Comparison of ENCODE assay signal across 9 cellular contexts in the genomic region with DNA sequence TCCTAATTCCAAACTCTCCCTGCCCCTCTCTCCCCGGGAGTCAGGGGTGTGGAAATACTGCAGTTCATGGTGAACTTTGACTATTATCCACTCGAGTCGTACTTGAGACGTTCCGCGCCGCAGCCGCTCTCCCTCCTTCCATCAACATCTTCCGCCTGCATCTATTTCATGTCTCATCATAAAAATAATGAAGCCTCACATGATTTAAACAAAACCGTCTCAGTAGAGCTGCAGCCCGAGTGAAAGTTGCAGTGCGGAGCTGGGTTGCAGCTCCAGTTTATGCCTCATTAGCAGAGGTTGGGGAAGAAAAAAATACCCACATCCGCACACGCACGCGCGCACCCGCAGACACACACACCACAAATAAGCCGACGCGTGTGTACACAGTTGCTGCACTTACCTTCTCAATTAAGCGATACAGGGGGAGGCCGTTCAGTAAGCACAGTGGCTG. TPM values are rescaled to one million over a fixed set of nuclear protein-coding genes. Genes with fewer than 3 reads are reported as not detected.
DNase-seq lines count a peak whose midpoint lies in the region; ATAC-seq and TF ChIP-seq lines count a peak whose summit lies in the region.
"Had no signal": no experiment of that assay in that cellular context is flagged by ENCODE, and none has a peak within 500 bp of the region (broad histone marks: within the 10 kb centered on the region; RNA-seq: fewer than 3 reads in every experiment).

No MANE protein-coding gene starts in this region.

- H3K14ac ChIP-seq in H9 (ENCODE audit: insufficient read depth, low read length): no peak overlapping the region

- WGBS in H9 (ENCODE audit: extremely low coverage, insufficient read length, low lambda C conversion rate): no CpG with 5 or more reads among the region's 23 CpGs
- WGBS in esophagus muscularis mucosa: 4% methylated on average over 23 of the region's 23 CpGs

- CTCF ChIA-PET in activated CD8-positive, alpha-beta memory T cell treated with anti-CD3 and anti-CD28 coated beads, Interleukin-2, amount 10 ng/mL, durations not matched to agents 7 days and 5 days (lab: Charles Lee): no interaction called here

- peaks cover 5% of the 10 kb centered on the region; the same call in 1 of the 2 replicates for H3K4me1 ChIP-seq in H9 (ENCODE audit: insufficient read depth, low read length)
- peaks cover 7 to 64% (median 45%) of the 10 kb centered on the region in 4 donors for H3K4me1 ChIP-seq in esophagus muscularis mucosa
- H3K4me1 ChIP-seq in neural progenitor cell: peaks cover 63% of the 10 kb centered on the region

- no peak overlapping the region for H2BK120ac ChIP-seq in H9 (ENCODE audit: low read depth, low read length, poor library complexity, severe bottlenecking)

- H2AK5ac ChIP-seq in H9 (ENCODE audit: insufficient read length, low read length): no peak overlapping the region

- peak overlapping the region; percentile 75 to 92 for H3K4me3 Mint-ChIP-seq in H9
- peak overlapping the region; percentile 98 for H3K4me3 Mint-ChIP-seq in neural progenitor cell
- H3K4me3 Mint-ChIP-seq in activated CD8-positive, alpha-beta memory T cell treated with anti-CD3 and anti-CD28 coated beads, Interleukin-2, amount 10 ng/mL, durations not matched to agents 7 days and 5 days: no peak overlapping the region

- H4K20me1 ChIP-seq in H9 (ENCODE audit: control insufficient read depth, insufficient read depth, insufficient read length): no peaks in the 10 kb centered on the region
- H4K20me1 ChIP-seq in neural progenitor cell (ENCODE audit: low read depth): no peaks in the 10 kb centered on the region

- no peak overlapping the region for H2BK5ac ChIP-seq in H9 (ENCODE audit: insufficient read length, low read length)

- H3K23ac ChIP-seq in H9 (ENCODE audit: insufficient read length, low read depth, low read length): no peak overlapping the region

- H3K79me2 ChIP-seq in H9 (ENCODE audit: insufficient read depth, low read length) (no peaks in the 10 kb centered on the region), neural progenitor cell (ENCODE audit: low read depth) (peaks cover 23% of the 10 kb centered on the region)

- peaks cover 28% of the 10 kb centered on the region for H3K23me2 ChIP-seq in H9 (ENCODE audit: insufficient read length, low read depth, low read length, poor library complexity, severe bottlenecking)

- no peak for ATAC-seq in esophagus mucosa
- no peak for ATAC-seq in activated CD8-positive, alpha-beta memory T cell treated with anti-CD3 and anti-CD28 coated beads, Interleukin-2, amount 10 ng/mL, durations not matched to agents 7 days and 5 days

- TF ChIP-seq EP300 in esophagus muscularis mucosa (IDR thresholded peaks at IDR 0.05): no peak

- TF ChIP-seq POLR2A in esophagus muscularis mucosa (IDR thresholded peaks at IDR 0.05; ENCODE audit: low read depth): no peak

- peaks cover 51 to 67% of the 10 kb centered on the region in 2 experiments for H3K4me1 Mint-ChIP-seq in H9
- peaks cover 67% of the 10 kb centered on the region for H3K4me1 Mint-ChIP-seq in neural progenitor cell
- peaks cover 2% of the 10 kb centered on the region for H3K4me1 Mint-ChIP-seq in activated CD8-positive, alpha-beta memory T cell treated with anti-CD3 and anti-CD28 coated beads, Interleukin-2, amount 10 ng/mL, durations not matched to agents 7 days and 5 days

- H3K4me2 ChIP-seq in H9 (ENCODE audit: insufficient read depth, insufficient read length, low read length) (peak overlapping the region; percentile 91), neural progenitor cell (peak overlapping the region; percentile 96)

- H3K56ac ChIP-seq in H9 (ENCODE audit: insufficient read length, low read depth, low read length): no peak overlapping the region

- no peak overlapping the region for H3K4ac ChIP-seq in H9 (ENCODE audit: low read depth, low read length)

- H3K27me3 Mint-ChIP-seq in H9 (ENCODE audit: low read depth) (peaks cover 84% of the 10 kb centered on the region), neural progenitor cell (ENCODE audit: insufficient read depth, low read depth) (peaks cover 5% of the 10 kb centered on the region)
- H3K27me3 Mint-ChIP-seq in activated CD8-positive, alpha-beta memory T cell treated with anti-CD3 and anti-CD28 coated beads, Interleukin-2, amount 10 ng/mL, durations not matched to agents 7 days and 5 days: peaks cover 50% of the 10 kb centered on the region

- no peak overlapping the region for H2BK15ac ChIP-seq in H9 (ENCODE audit: low read depth, low read length)

- no peak overlapping the region for H2BK12ac ChIP-seq in H9 (ENCODE audit: insufficient read length, low read depth, low read length)

- H2BK20ac ChIP-seq in H9 (ENCODE audit: low read depth, low read length, poor library complexity, severe bottlenecking): no peak overlapping the region

- no peak overlapping the region for H4K8ac ChIP-seq in H9 (replicated peaks; ENCODE audit: insufficient read length, low read depth, low read length)

- H2AFZ ChIP-seq in H9 (ENCODE audit: low read length) (no peak overlapping the region), neural progenitor cell (replicated peaks) (peak overlapping the region; percentile 48)

- H3K18ac ChIP-seq in H9 (ENCODE audit: insufficient read length, low read depth, low read length): no peak overlapping the region

- peaks cover 32% of the 10 kb centered on the region for H3F3A ChIP-seq in neural progenitor cell (ENCODE audit: low read depth)

- H3K27ac Mint-ChIP-seq in H9 (no peak overlapping the region; a peak in 1 of 7 replicates), neural progenitor cell (peak overlapping the region; percentile 98)
- H3K27ac Mint-ChIP-seq in activated CD8-positive, alpha-beta memory T cell treated with anti-CD3 and anti-CD28 coated beads, Interleukin-2, amount 10 ng/mL, durations not matched to agents 7 days and 5 days: no peak overlapping the region

- no peak overlapping the region for H4K5ac ChIP-seq in H9 (ENCODE audit: insufficient read length, low read depth, low read length)

- DNase-seq in H9 (no peak), NCI-H69 (lab: John Stamatoyannopoulos, UW) (peak; percentile 86), esophagus muscularis mucosa (ENCODE audit: extremely low spot score) (no peak), neural progenitor cell (ENCODE audit: low spot score) (peak; percentile 46), occipital lobe (lab: John Stamatoyannopoulos, UW) (no peak), GM19238 (ENCODE audit: insufficient read length, low spot score) (no peak)
- no peak for DNase-seq in activated CD8-positive, alpha-beta memory T cell treated with anti-CD3 and anti-CD28 coated beads, Interleukin-2, amount 10 ng/mL, durations not matched to agents 7 days and 5 days

- intact Hi-C loops in esophagus muscularis mucosa (cut with DNase I): no loop called here

- H3K27ac ChIP-seq in H9 (ENCODE audit: insufficient read length, low read depth, low read length) (no peak overlapping the region), esophagus muscularis mucosa (replicated peaks in 1 of 4) (peak overlapping the region; percentile 77 to 86 (median 83)), neural progenitor cell (no peak overlapping the region)

- H4K91ac ChIP-seq in H9 (ENCODE audit: insufficient read length, low read depth, low read length): no peak overlapping the region

- no peak overlapping the region for H3T11ph ChIP-seq in H9 (ENCODE audit: low read length)

- no peaks in the 10 kb centered on the region for H3K9me3 ChIP-seq in H9 (ENCODE audit: control insufficient read depth, low read depth, low read length)
- H3K9me3 ChIP-seq in esophagus muscularis mucosa: no peaks in the 10 kb centered on the region
- no peaks in the 10 kb centered on the region for H3K9me3 ChIP-seq in neural progenitor cell (ENCODE audit: low read depth)

- no peak for TF ChIP-seq CTCF in H9 (conservative IDR thresholded peaks at IDR 0.05)
- TF ChIP-seq CTCF in esophagus muscularis mucosa (IDR thresholded peaks at IDR 0.05): no peak
- TF ChIP-seq CTCF in neural progenitor cell (IDR thresholded peaks at IDR 0.05): no peak

- H3K27me3 ChIP-seq in H9 (ENCODE audit: insufficient read depth, low read length) (peaks cover 5% of the 10 kb centered on the region; the same call in 1 of the 2 replicates), esophagus muscularis mucosa (no peaks in the 10 kb centered on the region), neural progenitor cell (peaks cover 54% of the 10 kb centered on the region)

- H3K36me3 ChIP-seq in esophagus muscularis mucosa (no peaks in the 10 kb centered on the region), neural progenitor cell (no peaks in the 10 kb centered on the region)

- no peaks in the 10 kb centered on the region for H3K36me3 Mint-ChIP-seq in H9 (ENCODE audit: insufficient read depth in 1 of 3, low read depth in 3 of 3)
- no peaks in the 10 kb centered on the region for H3K36me3 Mint-ChIP-seq in neural progenitor cell
- H3K36me3 Mint-ChIP-seq in activated CD8-positive, alpha-beta memory T cell treated with anti-CD3 and anti-CD28 coated beads, Interleukin-2, amount 10 ng/mL, durations not matched to agents 7 days and 5 days: no peaks in the 10 kb centered on the region

- no peak overlapping the region for H3K9ac ChIP-seq in H9 (ENCODE audit: extremely low read depth, insufficient read length, low read length)
- H3K9ac ChIP-seq in neural progenitor cell: no peak overlapping the region

- H3K79me1 ChIP-seq in H9 (ENCODE audit: insufficient read depth, low read depth, low read length, poor library complexity, severe bottlenecking): no peaks in the 10 kb centered on the region

- H3K4me3 ChIP-seq in esophagus muscularis mucosa (peak overlapping the region; percentile 53 to 72 (median 63)), neural progenitor cell (peak overlapping the region; percentile 62)

- H3K9me3 Mint-ChIP-seq in H9: no peaks in the 10 kb centered on the region; a peak in 1 of 5 replicates
- no peaks in the 10 kb centered on the region for H3K9me3 Mint-ChIP-seq in neural progenitor cell
- H3K9me3 Mint-ChIP-seq in activated CD8-positive, alpha-beta memory T cell treated with anti-CD3 and anti-CD28 coated beads, Interleukin-2, amount 10 ng/mL, durations not matched to agents 7 days and 5 days (ENCODE audit: low read depth): no peaks in the 10 kb centered on the region

RNA-seq across cellular contexts. Expression of a gene that starts 0.3 kb away (rescaled TPM):
- total RNA-seq in H9 (2021): not detected in 2 replicates
- total RNA-seq in esophagus muscularis mucosa: 100 to 1,000 TPM in 3 of 4 donors, 10 to 100 TPM in 1; 66.1 to 152 (median 138) TPM
- total RNA-seq in neural progenitor cell (ENCODE audit: low replicate concordance): 39.1 and 54.3 TPM in 2 replicates
- 0.24 TPM for total RNA-seq in esophagus mucosa
- 363 TPM for total RNA-seq in occipital lobe
- not detected for total RNA-seq in activated CD8-positive, alpha-beta memory T cell treated with anti-CD3 and anti-CD28 coated beads, Interleukin-2, amount 10 ng/mL, durations not matched to agents 7 days and 5 days
- total RNA-seq: NCI-H460 had no signal

Comparison
In these comparisons a context has a peak if more than half of its experiments do, and no peak if none do; other contexts are left out.
1. DNase-seq: peak in NCI-H69 (single experiment) and neural progenitor cell (single experiment); none in H9 (single experiment), esophagus muscularis mucosa (single experiment), occipital lobe (single experiment), activated CD8-positive, alpha-beta memory T cell treated with anti-CD3 and anti-CD28 coated beads, Interleukin-2, amount 10 ng/mL, durations not matched to agents 7 days and 5 days (single experiment) and GM19238 (single experiment).
2. H3K27ac ChIP-seq: peak in esophagus muscularis mucosa (4 of 4); none in H9 (single experiment) and neural progenitor cell (single experiment).
3. RNA of a gene that starts 0.3 kb away (total RNA-seq): 363 TPM in occipital lobe (single experiment), 66.1 to 152 TPM in esophagus muscularis mucosa and 39.1 to 54.3 TPM in neural progenitor cell; 0.24 TPM in esophagus mucosa (single experiment), not detected in H9 and not detected in activated CD8-positive, alpha-beta memory T cell treated with anti-CD3 and anti-CD28 coated beads, Interleukin-2, amount 10 ng/mL, durations not matched to agents 7 days and 5 days; every median in the first group is over 10 times any median in the second.